13 cellular contexts compared by ENCODE assay signal in the genomic region with DNA sequence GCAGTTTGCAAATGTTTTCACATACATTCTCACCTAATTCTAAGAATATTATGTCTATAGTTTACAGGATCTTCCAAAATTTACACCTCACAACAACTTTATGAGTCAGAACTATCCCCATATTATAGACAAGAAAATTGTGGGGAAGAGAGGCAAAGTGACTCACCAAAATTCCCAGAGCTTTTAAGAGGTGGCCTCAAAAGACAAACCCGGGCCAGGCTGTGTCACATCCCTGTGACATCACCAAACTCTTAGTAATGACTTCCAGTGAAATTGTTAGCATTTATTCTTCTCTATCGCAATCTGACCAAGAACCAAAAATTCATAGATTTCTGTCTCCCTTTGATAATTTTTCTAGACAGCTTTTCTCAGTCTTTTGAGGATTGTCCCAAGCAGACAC.
A peak's percentile ranks its signal among the peaks of the same experiment; 100 is the strongest.
DNase-seq lines count a peak whose midpoint lies in the region; ATAC-seq and TF ChIP-seq lines count a peak whose summit lies in the region.
"Had no signal": no experiment of that assay in that cellular context is flagged by ENCODE, and none has a peak within 500 bp of the region (broad histone marks: within the 10 kb centered on the region; RNA-seq: fewer than 3 reads in every experiment).

No MANE protein-coding gene starts in this region.

- intact Hi-C loops in MCF 10A (cut with micrococcal nuclease), result no loop called here
- intact Hi-C loops in breast epithelium (cut with DNase I; ENCODE audit: low total_unique reads), result no loop called here
- intact Hi-C loops in tibial artery (cut with DNase I; ENCODE audit: low total_unique reads), result no loop called here

- CTCF ChIA-PET in MCF 10A (lab: Yijun Ruan, JAX), result interaction anchor here (0.6 to 1.4 kb wide), 2 partner anchors 22 to 348 kb away, joined by 3 to 4 read pairs; no protein-coding TSS in a partner anchor

- TF ChIP-seq CTCF in MCF 10A (IDR thresholded peaks at IDR 0.05; ENCODE audit: unreplicated experiment) (no peak), breast epithelium (IDR thresholded peaks at IDR 0.05) (no peak), cardiac fibroblast (IDR thresholded peaks at IDR 0.05; ENCODE audit: low read depth, low read length) (no peak), tibial artery (IDR thresholded peaks at IDR 0.05) (no peak)

- no peaks in the 10 kb centered on the region for H3K36me3 Mint-ChIP-seq in MCF 10A (ENCODE audit: insufficient read depth, unreplicated experiment)

- H3K4me3 Mint-ChIP-seq in MCF 10A (ENCODE audit: unreplicated experiment), result no peak overlapping the region
- H3K4me3 Mint-ChIP-seq: activated T-cell treated with anti-CD3 and anti-CD28 coated beads, Interleukin-2, amount 50 U/mL, for 4 hours; central memory CD8-positive, alpha-beta T cell had no signal

- no peak for TF ChIP-seq POLR2A in breast epithelium (IDR thresholded peaks at IDR 0.05)

- H3K4me3 ChIP-seq in breast epithelium, result no peak overlapping the region
- H3K4me3 ChIP-seq in cardiac fibroblast (replicated peaks in 1 of 2; ENCODE audit: low read depth in 2 of 2, low read length in 2 of 2), result no peak overlapping the region
- H3K4me3 ChIP-seq in tibial artery, result no peak overlapping the region

- H3K9me3 ChIP-seq in breast epithelium, result no peaks in the 10 kb centered on the region
- H3K9me3 ChIP-seq in tibial artery, result no peaks in the 10 kb centered on the region

- H3K27me3 Mint-ChIP-seq in MCF 10A (ENCODE audit: insufficient read depth, unreplicated experiment), result no peaks in the 10 kb centered on the region

- H3K27ac ChIP-seq in breast epithelium, result peak overlapping the region in 1 of 2 donors; percentile 63
- peak overlapping the region; percentile 57 to 62 for H3K27ac ChIP-seq in tibial artery
- H3K27ac ChIP-seq: 22Rv1 had no signal

- peaks cover 25% of the 10 kb centered on the region for H3K4me1 Mint-ChIP-seq in MCF 10A (ENCODE audit: insufficient read depth, unreplicated experiment)
- H3K4me1 Mint-ChIP-seq: central memory CD8-positive, alpha-beta T cell had no signal

- ATAC-seq in HG03432 (IDR thresholded peaks at IDR 0.05; ENCODE audit: unreplicated experiment) (no peak), HG02852 (IDR thresholded peaks at IDR 0.05; ENCODE audit: unreplicated experiment) (no peak)
- ATAC-seq: activated T-cell treated with anti-CD3 and anti-CD28 coated beads, Interleukin-2, amount 50 U/mL, for 4 hours had no signal

- BruUV-seq in MCF 10A (replicated peaks; lab: Mats Ljungman, UMichigan), result no TSS peak

- H3K4me1 ChIP-seq in breast epithelium (no peaks in the 10 kb centered on the region), tibial artery (peaks cover 0 to 30% (median 15%) of the 10 kb centered on the region in 4 donors)

- POLR2A ChIA-PET in MCF 10A (lab: Yijun Ruan, JAX), result no interaction called here

- H3K27ac Mint-ChIP-seq in MCF 10A (ENCODE audit: low read depth, unreplicated experiment), result no peak overlapping the region

- H3K36me3 ChIP-seq in breast epithelium (no peaks in the 10 kb centered on the region), tibial artery (no peaks in the 10 kb centered on the region)

- H3K27me3 ChIP-seq in breast epithelium (no peaks in the 10 kb centered on the region), tibial artery (no peaks in the 10 kb centered on the region)

- H3K9me3 Mint-ChIP-seq in MCF 10A (ENCODE audit: unreplicated experiment), result peaks cover 8% of the 10 kb centered on the region
- H3K9me3 Mint-ChIP-seq: activated T-cell treated with anti-CD3 and anti-CD28 coated beads, Interleukin-2, amount 50 U/mL, for 4 hours; central memory CD8-positive, alpha-beta T cell had no signal

- DNase-seq in MCF 10A (ENCODE audit: unreplicated experiment), result peak; percentile 60
- DNase-seq in breast epithelium (ENCODE audit: low spot score in 2 of 2), result no peak
- peak; percentile 40 to 81 for DNase-seq in cardiac fibroblast (ENCODE audit: low read depth in 2 of 2)
- DNase-seq in kidney glomerular epithelial cell (lab: John Stamatoyannopoulos, UW), result peak; percentile 70
- no peak for DNase-seq in tibial artery
- DNase-seq in NCI-H2227 (lab: John Stamatoyannopoulos, UW; ENCODE audit: unreplicated experiment), result no peak
- DNase-seq: activated T-cell treated with anti-CD3 and anti-CD28 coated beads, Interleukin-2, amount 50 U/mL, for 4 hours; midbrain; NCI-H1694 treated with DMSO at 0.1 percent for 48 hours had no signal

Comparison
In these comparisons a context has a peak if more than half of its experiments do, and no peak if none do; other contexts are left out.
1. DNase-seq: peak in MCF 10A (single experiment), cardiac fibroblast (2 of 2) and kidney glomerular epithelial cell (single experiment); none in breast epithelium (0 of 2), tibial artery (0 of 2) and NCI-H2227 (single experiment).